Comparison of ENCODE assay signal across 9 cellular contexts in the genomic region with DNA sequence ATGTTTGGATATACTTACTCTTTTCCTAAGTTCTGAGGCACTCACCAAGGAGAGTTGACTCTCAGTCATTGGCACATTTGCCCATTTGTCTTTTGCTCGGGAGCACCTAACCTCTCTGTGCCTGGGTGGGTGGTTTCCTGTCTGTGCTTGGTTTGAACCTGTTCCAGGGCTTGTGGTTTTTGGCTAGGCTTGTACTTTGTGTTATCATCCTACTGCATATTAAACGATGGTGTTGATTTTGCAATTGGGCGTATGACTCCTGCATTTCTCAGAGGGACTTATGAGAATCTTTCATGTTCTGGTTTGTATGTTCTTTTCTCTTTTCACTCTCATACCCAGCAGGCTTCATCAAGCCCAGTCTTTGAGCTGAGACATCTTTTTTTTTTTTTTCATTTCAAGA.
DNase-seq lines count a peak whose midpoint lies in the region; ATAC-seq and TF ChIP-seq lines count a peak whose summit lies in the region.
"Had no signal": no experiment of that assay in that cellular context is flagged by ENCODE, and none has a peak within 500 bp of the region (broad histone marks: within the 10 kb centered on the region; RNA-seq: fewer than 3 reads in every experiment).

No MANE protein-coding gene starts in this region.

- no peak for TF ChIP-seq CTCF in kidney epithelial cell (IDR thresholded peaks at IDR 0.05; ENCODE audit: insufficient read depth, low read length, poor library complexity, severe bottlenecking)
- no peak for TF ChIP-seq CTCF in right atrium auricular region (IDR thresholded peaks at IDR 0.05)

- peaks cover 3% of the 10 kb centered on the region for H3K27me3 Mint-ChIP-seq in activated CD4-positive, alpha-beta T cell treated with anti-CD3 and anti-CD28 coated beads, Interleukin-2, amount 10 ng/mL, durations not matched to agents 7 days and 5 days

- no peaks in the 10 kb centered on the region for H3K27me3 ChIP-seq in kidney epithelial cell (ENCODE audit: control insufficient read depth, insufficient read depth, low read length)
- no peaks in the 10 kb centered on the region for H3K27me3 ChIP-seq in aorta (ENCODE audit: control insufficient read depth in 1 of 2, insufficient read depth in 2 of 2, low read length in 1 of 2)
- H3K27me3 ChIP-seq in right atrium auricular region, result no peaks in the 10 kb centered on the region
- no peaks in the 10 kb centered on the region for H3K27me3 ChIP-seq in HAP-1 (ENCODE audit: low read depth)

- no peaks in the 10 kb centered on the region for H3K9me3 ChIP-seq in aorta (ENCODE audit: control insufficient read depth, low read length)
- no peaks in the 10 kb centered on the region for H3K9me3 ChIP-seq in right atrium auricular region
- no peaks in the 10 kb centered on the region for H3K9me3 ChIP-seq in HAP-1

- H3K9me3 Mint-ChIP-seq in activated CD4-positive, alpha-beta T cell treated with anti-CD3 and anti-CD28 coated beads, Interleukin-2, amount 10 ng/mL, durations not matched to agents 7 days and 5 days, result no peaks in the 10 kb centered on the region

- CTCF ChIA-PET in activated CD4-positive, alpha-beta T cell treated with anti-CD3 and anti-CD28 coated beads, Interleukin-2, amount 10 ng/mL, durations not matched to agents 7 days and 5 days (lab: Charles Lee), result no interaction called here

- H3K4me1 ChIP-seq in aorta (ENCODE audit: control insufficient read depth in 1 of 2, insufficient read depth in 2 of 2, low read length in 2 of 2) (no peaks in the 10 kb centered on the region), right atrium auricular region (no peaks in the 10 kb centered on the region), HAP-1 (no peaks in the 10 kb centered on the region)

- peaks cover 12% of the 10 kb centered on the region for H3K4me1 Mint-ChIP-seq in activated CD4-positive, alpha-beta T cell treated with anti-CD3 and anti-CD28 coated beads, Interleukin-2, amount 10 ng/mL, durations not matched to agents 7 days and 5 days

- no peaks in the 10 kb centered on the region for H3K36me3 Mint-ChIP-seq in activated CD4-positive, alpha-beta T cell treated with anti-CD3 and anti-CD28 coated beads, Interleukin-2, amount 10 ng/mL, durations not matched to agents 7 days and 5 days (ENCODE audit: low read depth)

- in situ Hi-C loops in HAP-1 (cut with MboI; ENCODE audit: low sequenced_read_pairs), result no loop called here

- peak in 1 of 2 donors; percentile 92 for ATAC-seq in left cardiac atrium
- no peak for ATAC-seq in left ventricle myocardium superior
- peak; percentile 26 for ATAC-seq in aorta (ENCODE audit: low FRiP score)
- ATAC-seq in HG02970 (IDR thresholded peaks at IDR 0.05; ENCODE audit: low FRiP score, unreplicated experiment), result no peak

- H3K4me3 Mint-ChIP-seq in activated CD4-positive, alpha-beta T cell treated with anti-CD3 and anti-CD28 coated beads, Interleukin-2, amount 10 ng/mL, durations not matched to agents 7 days and 5 days, result no peak overlapping the region

- POLR2A ChIA-PET in activated CD4-positive, alpha-beta T cell treated with anti-CD3 and anti-CD28 coated beads, Interleukin-2, amount 10 ng/mL, durations not matched to agents 7 days and 5 days (lab: Charles Lee), result no interaction called here

- intact Hi-C loops in left cardiac atrium (cut with DNase I) (no loop called here), left ventricle myocardium superior (cut with micrococcal nuclease) (no loop called here), aorta (cut with DNase I) (no loop called here)

- 0 to 1% methylated on average over 3 of the region's 3 CpGs for WGBS in aorta, 2 donors

- DNase-seq in left cardiac atrium (peak; percentile 46), left ventricle myocardium superior (no peak), kidney epithelial cell (ENCODE audit: low read depth) (peak; percentile 83), aorta (peak in 1 of 2 donors; percentile 55), right atrium auricular region (ENCODE audit: low spot score) (no peak), HAP-1 (ENCODE audit: low spot score in 2 of 2) (no peak)
- peak; percentile 33 for DNase-seq in activated CD4-positive, alpha-beta T cell treated with anti-CD3 and anti-CD28 coated beads, Interleukin-2, amount 10 ng/mL, durations not matched to agents 7 days and 5 days
- DNase-seq: MM.1S had no signal

- H3K4me3 ChIP-seq in kidney epithelial cell (ENCODE audit: low read depth, low read length), result no peak overlapping the region
- no peak overlapping the region for H3K4me3 ChIP-seq in aorta (ENCODE audit: low read length in 2 of 2)
- H3K4me3 ChIP-seq in right atrium auricular region, result no peak overlapping the region
- H3K4me3 ChIP-seq in HAP-1, result no peak overlapping the region

- no peak overlapping the region for H3K27ac Mint-ChIP-seq in activated CD4-positive, alpha-beta T cell treated with anti-CD3 and anti-CD28 coated beads, Interleukin-2, amount 10 ng/mL, durations not matched to agents 7 days and 5 days

- H3K27ac ChIP-seq in aorta (ENCODE audit: low read depth in 1 of 2, low read length in 2 of 2) (no peak overlapping the region), right atrium auricular region (no peak overlapping the region)

- H3K36me3 ChIP-seq in kidney epithelial cell (ENCODE audit: control insufficient read depth, insufficient read depth, low read length), result no peaks in the 10 kb centered on the region
- no peaks in the 10 kb centered on the region for H3K36me3 ChIP-seq in aorta (ENCODE audit: control insufficient read depth in 1 of 2, insufficient read depth in 2 of 2, low read length in 1 of 2)
- no peaks in the 10 kb centered on the region for H3K36me3 ChIP-seq in right atrium auricular region
- no peaks in the 10 kb centered on the region for H3K36me3 ChIP-seq in HAP-1 (replicated peaks)

Comparison
In these comparisons a context has a peak if more than half of its experiments do, and no peak if none do; other contexts are left out.
1. DNase-seq: peak in left cardiac atrium (single experiment), activated CD4-positive, alpha-beta T cell treated with anti-CD3 and anti-CD28 coated beads, Interleukin-2, amount 10 ng/mL, durations not matched to agents 7 days and 5 days (single experiment) and kidney epithelial cell (single experiment); none in left ventricle myocardium superior (single experiment), right atrium auricular region (single experiment) and HAP-1 (0 of 2).